Comparison of ENCODE assay signal across 24 cellular contexts in the genomic region with DNA sequence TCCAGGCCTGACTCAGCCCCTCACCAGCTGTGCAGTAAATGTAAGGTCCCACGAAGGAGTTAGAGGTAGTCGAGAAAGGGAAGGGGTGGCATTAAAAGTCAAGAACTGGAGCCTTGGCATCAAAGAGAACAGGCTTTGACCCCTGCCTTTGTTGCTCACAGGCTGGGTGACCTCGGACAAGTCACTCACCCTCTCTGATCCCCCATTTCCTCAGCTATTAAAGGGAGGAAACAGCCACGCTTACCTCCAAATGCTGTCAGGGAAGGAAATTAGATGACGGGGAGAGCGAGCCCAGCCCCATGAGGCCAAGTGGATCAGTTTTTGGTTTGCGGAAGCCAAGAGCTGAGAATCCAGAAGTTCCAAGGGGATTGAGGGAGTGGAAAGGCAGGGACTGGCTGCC. TPM values are rescaled to one million over a fixed set of nuclear protein-coding genes. Genes with fewer than 3 reads are reported as not detected.
DNase-seq lines count a peak whose midpoint lies in the region; ATAC-seq, FAIRE-seq and TF ChIP-seq lines count a peak whose summit lies in the region.
"Had no signal": no experiment of that assay in that cellular context is flagged by ENCODE, and none has a peak within 500 bp of the region (broad histone marks: within the 10 kb centered on the region; RNA-seq: fewer than 3 reads in every experiment).

No MANE protein-coding gene starts in this region.

- TF ChIP-seq EP300 in HepG2 (IDR thresholded peaks at IDR 0.05; ENCODE audit: low read depth in 2 of 2, low read length in 2 of 2) (no peak), HepG2 (CRISPR knock-in tag; IDR thresholded peaks at IDR 0.05; ENCODE audit: borderline replicate concordance) (no peak), K562 (IDR thresholded peaks at IDR 0.05; ENCODE audit: low read length) (no peak)

- H3K79me2 ChIP-seq in HepG2 (ENCODE audit: insufficient read depth, low read length) (no peaks in the 10 kb centered on the region), K562 (ENCODE audit: control insufficient read depth, insufficient read depth, low read length) (no peaks in the 10 kb centered on the region), smooth muscle cell (ENCODE audit: low read depth) (no peaks in the 10 kb centered on the region)

- H3K9me1 ChIP-seq in K562 (ENCODE audit: control insufficient read depth, insufficient read depth, low read length), result no peaks in the 10 kb centered on the region

- POLR2A ChIA-PET in HepG2 (lab: Yijun Ruan, JAX), result no interaction called here
- POLR2A ChIA-PET in HEK293 (lab: Yijun Ruan, JAX), result no interaction called here
- POLR2A ChIA-PET in K562 (lab: Yijun Ruan, JAX), result interaction anchor here (0.6 to 1.0 kb wide), 5 partner anchors 11 to 834 kb away, joined by 3 to 7 read pairs (median 3); no protein-coding TSS in a partner anchor

- H3K4me2 ChIP-seq in HepG2 (ENCODE audit: low read depth, low read length) (no peak overlapping the region), K562 (ENCODE audit: insufficient read depth, low read length) (no peak overlapping the region), smooth muscle cell (no peak overlapping the region)
- H3K4me2 ChIP-seq: BLaER1 treated with 17β-estradiol and CSF1 and Interleukin-3, amounts not matched to agents 10 nM and 100 nM had no signal

- no peak for FAIRE-seq in HepG2 (lab: Jason Lieb, UNC)
- no peak for FAIRE-seq in K562 (lab: Jason Lieb, UNC)
- FAIRE-seq: A204.1, D721Med, G401.6, GM19239 had no signal

- TF ChIP-seq POLR2A in HepG2 (IDR thresholded peaks at IDR 0.05; ENCODE audit: insufficient read depth in 1 of 2, low read depth in 2 of 2, low read length in 2 of 2) (no peak), right lobe of liver (IDR thresholded peaks at IDR 0.05) (no peak), K562 (conservative IDR thresholded peaks at IDR 0.05) (no peak), spleen (IDR thresholded peaks at IDR 0.05) (no peak)

- no peaks in the 10 kb centered on the region for H3F3A ChIP-seq in smooth muscle cell (ENCODE audit: low read depth)

- H3K4me1 ChIP-seq in HepG2 (ENCODE audit: insufficient read depth, low read length), result no peaks in the 10 kb centered on the region
- peaks cover 0 to 9% (median 2%) of the 10 kb centered on the region in 4 donors for H3K4me1 ChIP-seq in right lobe of liver
- H3K4me1 ChIP-seq in HEK293 (ENCODE audit: control insufficient read depth, insufficient read depth, low read length), result no peaks in the 10 kb centered on the region
- no peaks in the 10 kb centered on the region for H3K4me1 ChIP-seq in K562 (replicated peaks in 1 of 2; ENCODE audit: control insufficient read depth in 2 of 2, insufficient read depth in 2 of 2, low read length in 2 of 2)
- peaks cover 0 to 15% (median 2%) of the 10 kb centered on the region in 6 donors for H3K4me1 ChIP-seq in spleen
- H3K4me1 ChIP-seq in smooth muscle cell (ENCODE audit: low read depth), result no peaks in the 10 kb centered on the region
- H3K4me1 ChIP-seq: Caco-2 had no signal

- 18% methylated on average over 7 of the region's 7 CpGs for WGBS in HepG2 (ENCODE audit: low lambda C conversion rate)
- WGBS in right lobe of liver (ENCODE audit: insufficient coverage, low coverage, low lambda C conversion rate, missing lambda C conversion rate), result 47% methylated on average over 6 of the region's 7 CpGs
- whole genome bisulfite sequencing in K562 (ENCODE audit: insufficient coverage, low coverage, missing lambda C conversion rate), result 11% methylated on average over 7 of the region's 7 CpGs
- WGBS in spleen, 5 donors, result 48 to 62% (median 55%) methylated on average over 7 of the region's 7 CpGs
- WGBS in smooth muscle cell (ENCODE audit: low lambda C conversion rate), result 80% methylated on average over 7 of the region's 7 CpGs

- H2AFZ ChIP-seq in HepG2 (ENCODE audit: low read length) (no peak overlapping the region), K562 (ENCODE audit: low read depth, low read length) (no peak overlapping the region), smooth muscle cell (ENCODE audit: low read depth) (no peak overlapping the region)

- H3K27me3 ChIP-seq in HepG2 (ENCODE audit: control insufficient read depth in 1 of 2, insufficient read depth in 2 of 2, low read length in 2 of 2) (peaks cover 0 to 11% of the 10 kb centered on the region in 2 experiments; a peak in 3 of 5 replicates), right lobe of liver (no peaks in the 10 kb centered on the region), K562 (ENCODE audit: control insufficient read depth in 2 of 2, insufficient read depth in 2 of 2, low read length in 2 of 2) (peaks cover 0 to 21% of the 10 kb centered on the region in 2 experiments; a peak in 2 of 5 replicates), spleen (replicated peaks in 1 of 7) (peaks cover 0 to 96% (median 7%) of the 10 kb centered on the region in 7 donors), smooth muscle cell (ENCODE audit: low read depth) (peaks cover 53% of the 10 kb centered on the region)

- no peak for TF ChIP-seq CTCF in HepG2 (CRISPR knock-in tag; IDR thresholded peaks at IDR 0.05)
- TF ChIP-seq CTCF in right lobe of liver (IDR thresholded peaks at IDR 0.05), result no peak
- TF ChIP-seq CTCF in HEK293 (tag by site-specific recombination; IDR thresholded peaks at IDR 0.05), result no peak
- TF ChIP-seq CTCF in K562 (IDR thresholded peaks at IDR 0.05 in 2 of 3, conservative IDR thresholded peaks at IDR 0.05 in 1 of 3; ENCODE audit: insufficient read depth in 2 of 3, low read depth in 1 of 3, low read length in 3 of 3), result no peak
- TF ChIP-seq CTCF in spleen (IDR thresholded peaks at IDR 0.05 in 8 of 11, conservative IDR thresholded peaks at IDR 0.05 in 3 of 11), result no peak
- TF ChIP-seq CTCF in smooth muscle cell (IDR thresholded peaks at IDR 0.05; ENCODE audit: borderline replicate concordance, insufficient read depth, poor library complexity, severe bottlenecking), result no peak

- DNase-seq in HepG2 (ENCODE audit: low spot score) (no peak), right lobe of liver (no peak), K562 (ENCODE audit: extremely low read depth in 1 of 4, low spot score in 3 of 4) (no peak), spleen (peak; percentile 13), OCI-M1 (lab: John Stamatoyannopoulos, UW) (no peak), smooth muscle cell (lab: John Stamatoyannopoulos, UW; ENCODE audit: unreplicated experiment) (no peak), substantia nigra (lab: John Stamatoyannopoulos, UW) (no peak)
- DNase-seq: 8988T; AML-193; Caco-2; Calu3; CD4-positive, alpha-beta T cell; CD8-positive, alpha-beta T cell; DMS79 treated with DMSO at 0.1 percent for 48 hours; GF-D8 had no signal

- BruUV-seq in HepG2 (replicated peaks; lab: Mats Ljungman, UMichigan) (no TSS peak), K562 (replicated peaks; lab: Mats Ljungman, UMichigan) (no TSS peak)

- H3K9me3 ChIP-seq in HepG2 (ENCODE audit: low read length), result no peaks in the 10 kb centered on the region
- H3K9me3 ChIP-seq in right lobe of liver, result no peaks in the 10 kb centered on the region
- no peaks in the 10 kb centered on the region for H3K9me3 ChIP-seq in HEK293 (ENCODE audit: control insufficient read depth, insufficient read depth, low read depth, low read length)
- no peaks in the 10 kb centered on the region for H3K9me3 ChIP-seq in K562 (replicated peaks; ENCODE audit: control insufficient read depth, insufficient read depth, low read depth, low read length)
- no peaks in the 10 kb centered on the region for H3K9me3 ChIP-seq in spleen
- no peaks in the 10 kb centered on the region for H3K9me3 ChIP-seq in smooth muscle cell (replicated peaks; ENCODE audit: low read depth)
- H3K9me3 ChIP-seq: BLaER1 treated with 17β-estradiol and CSF1 and Interleukin-3, amounts not matched to agents 10 nM and 100 nM; Caco-2 had no signal

- H4K20me1 ChIP-seq in HepG2 (ENCODE audit: insufficient read depth, low read length), result no peaks in the 10 kb centered on the region
- no peaks in the 10 kb centered on the region for H4K20me1 ChIP-seq in K562 (replicated peaks; ENCODE audit: control insufficient read depth, insufficient read depth, low read length)
- H4K20me1 ChIP-seq in smooth muscle cell (ENCODE audit: low read depth), result no peaks in the 10 kb centered on the region
- H4K20me1 ChIP-seq: BLaER1 treated with 17β-estradiol and CSF1 and Interleukin-3, amounts not matched to agents 10 nM and 100 nM had no signal

- H3K9ac ChIP-seq in HepG2 (ENCODE audit: insufficient read depth, low read depth, low read length) (no peak overlapping the region), K562 (ENCODE audit: insufficient read depth in 1 of 2, low read depth in 2 of 2, low read length in 2 of 2) (no peak overlapping the region), smooth muscle cell (ENCODE audit: low read depth) (no peak overlapping the region)
- H3K9ac ChIP-seq: BLaER1 treated with 17β-estradiol and CSF1 and Interleukin-3, amounts not matched to agents 10 nM and 100 nM had no signal

- in situ Hi-C loops in HepG2 (cut with HindIII; ENCODE audit: extremely low pct_ligation_motif_present, low pct_unique_long_range_greater_than_20kb) (loop anchor here (5.0 kb wide), 1 partner anchor 272 kb away; no protein-coding TSS in a partner anchor), K562 (cut with MboI) (no loop called here)

- H3K36me3 ChIP-seq in HepG2 (replicated peaks in 1 of 2; ENCODE audit: control insufficient read depth in 1 of 2, insufficient read depth in 2 of 2, low read length in 2 of 2) (no peaks in the 10 kb centered on the region), right lobe of liver (no peaks in the 10 kb centered on the region), HEK293 (ENCODE audit: control insufficient read depth in 2 of 2, insufficient read depth in 1 of 2, low read length in 2 of 2) (no peaks in the 10 kb centered on the region), K562 (ENCODE audit: control insufficient read depth, insufficient read depth, low read length) (no peaks in the 10 kb centered on the region), spleen (no peaks in the 10 kb centered on the region), smooth muscle cell (ENCODE audit: low read depth) (no peaks in the 10 kb centered on the region)
- H3K36me3 ChIP-seq: BLaER1 treated with 17β-estradiol and CSF1 and Interleukin-3, amounts not matched to agents 10 nM and 100 nM had no signal

- TF ChIP-seq RAD21 in HepG2 (CRISPR knock-in tag; IDR thresholded peaks at IDR 0.05) (no peak), K562 (CRISPR knock-in tag; conservative IDR thresholded peaks at IDR 0.05 in 1 of 2, IDR thresholded peaks at IDR 0.05 in 1 of 2) (no peak)

- CTCF ChIA-PET in HepG2 (lab: Yijun Ruan, JAX; ENCODE audit: low intra/inter-chr PET ratio, low total read pairs), result interaction anchor here (2.0 kb wide), 1 partner anchor 274 kb away, joined by 12 read pairs; no protein-coding TSS in a partner anchor
- CTCF ChIA-PET in HEK293 (lab: Yijun Ruan, JAX), result interaction anchor here (1.0 to 10.0 kb wide), 6 partner anchors 13 to 276 kb away, joined by 3 to 105 read pairs (median 4); no protein-coding TSS in a partner anchor
- CTCF ChIA-PET in K562 (lab: Yijun Ruan, JAX; ENCODE audit: low intra/inter-chr PET ratio), result interaction anchor here (0.7 to 1.6 kb wide), 2 partner anchors 168 to 274 kb away, joined by 4 to 5 read pairs; no protein-coding TSS in a partner anchor

- no peak overlapping the region for H3K27ac ChIP-seq in HepG2 (ENCODE audit: extremely low read length, insufficient read depth, low read length)
- no peak overlapping the region for H3K27ac ChIP-seq in right lobe of liver
- no peak overlapping the region for H3K27ac ChIP-seq in HEK293 (ENCODE audit: extremely low read depth, low read depth, low read length)
- no peak overlapping the region for H3K27ac ChIP-seq in K562 (ENCODE audit: extremely low read depth, low read depth, low read length)
- H3K27ac ChIP-seq in spleen, result no peak overlapping the region
- no peak overlapping the region for H3K27ac ChIP-seq in smooth muscle cell (ENCODE audit: low read depth)
- H3K27ac ChIP-seq in substantia nigra (ENCODE audit: low read depth, low read length, poor library complexity, severe bottlenecking), result no peak overlapping the region
- H3K27ac ChIP-seq: BLaER1 treated with 17β-estradiol and CSF1 and Interleukin-3, amounts not matched to agents 10 nM and 100 nM; C4-2B had no signal

- ATAC-seq in HepG2, result no peak
- ATAC-seq in right lobe of liver, result no peak
- no peak for ATAC-seq in K562
- ATAC-seq: CD8-positive, alpha-beta T cell had no signal

- H3K4me3 ChIP-seq in HepG2 (replicated peaks in 1 of 3; ENCODE audit: insufficient read depth in 1 of 3, low read depth in 2 of 3, low read length in 3 of 3), result no peak overlapping the region
- no peak overlapping the region for H3K4me3 ChIP-seq in right lobe of liver
- no peak overlapping the region for H3K4me3 ChIP-seq in HEK293 (ENCODE audit: low read depth, low read length)
- no peak overlapping the region for H3K4me3 ChIP-seq in K562
- H3K4me3 ChIP-seq in spleen, result no peak overlapping the region
- H3K4me3 ChIP-seq in smooth muscle cell, result no peak overlapping the region
- H3K4me3 ChIP-seq: BLaER1 treated with 17β-estradiol and CSF1 and Interleukin-3, amounts not matched to agents 10 nM and 100 nM had no signal

- intact Hi-C loops in HepG2 (cut with micrococcal nuclease; ENCODE audit: unreplicated experiment) (no loop called here), right lobe of liver (cut with DNase I) (loop anchor here (5.0 to 10.0 kb wide), 3 partner anchors 140 to 282 kb away; no protein-coding TSS in a partner anchor), K562 (cut with micrococcal nuclease) (loop anchor here (10.0 kb wide), 1 partner anchor 160 kb away; no protein-coding TSS in a partner anchor), spleen (cut with DNase I; ENCODE audit: low total_unique reads) (loop anchor here (10.0 kb wide), 1 partner anchor 150 kb away; no protein-coding TSS in a partner anchor)

RNA-seq across cellular contexts. Expression of gene CUX2, which starts 8.7 kb away (rescaled TPM):
- total RNA-seq in HepG2 (2016; rRNA removed; fragmentation: Illumina TruSeq; extraction: Trizol), result not detected in 2 replicates
- not detected in 2 replicates for total RNA-seq in HepG2 (2016; cell fraction: cytosol; rRNA removed; fragmentation: Illumina TruSeq; extraction: Trizol; ENCODE audit: low read depth)
- total RNA-seq in HepG2 (2016; cell fraction: insoluble cytoplasmic fraction; rRNA removed; fragmentation: Illumina TruSeq; extraction: Trizol), result not detected in 2 replicates
- total RNA-seq in HepG2 (2016; cell fraction: membrane; rRNA removed; fragmentation: Illumina TruSeq; extraction: Trizol), result not detected in 2 replicates
- not detected in 2 replicates for total RNA-seq in HepG2 (2016; cell fraction: nucleus; rRNA removed; fragmentation: Illumina TruSeq; extraction: Trizol)
- polyA plus RNA-seq in HepG2 (2011; rRNA removed), result not detected in 2 replicates
- polyA plus RNA-seq in HepG2 (2011; cell fraction: cytosol; rRNA removed), result not detected in 2 replicates
- polyA plus RNA-seq in HepG2 (2011; cell fraction: nucleus; rRNA removed), result not detected in 2 replicates
- polyA plus RNA-seq in HepG2 (2012), result not detected in 2 replicates
- not detected in 2 replicates for polyA plus RNA-seq in HepG2 (2016; cell fraction: cytosol; fragmentation: Illumina TruSeq; extraction: Trizol; ENCODE audit: low read depth)
- not detected in 2 replicates for polyA plus RNA-seq in HepG2 (2016; cell fraction: insoluble cytoplasmic fraction; fragmentation: Illumina TruSeq; extraction: Trizol; ENCODE audit: low read depth)
- not detected in 2 replicates for polyA plus RNA-seq in HepG2 (2016; cell fraction: membrane; fragmentation: Illumina TruSeq; extraction: Trizol; ENCODE audit: low read depth)
- not detected in 2 replicates for polyA plus RNA-seq in HepG2 (2016; cell fraction: nucleus; fragmentation: Illumina TruSeq; extraction: Trizol; ENCODE audit: insufficient read depth, low read depth)
- polyA minus RNA-seq in HepG2 (2011; rRNA and poly(A)+ RNA removed; ENCODE audit: low replicate concordance), result not detected in 2 replicates
- polyA minus RNA-seq in HepG2 (2011; cell fraction: cytosol; rRNA and poly(A)+ RNA removed), result not detected in 2 replicates
- polyA minus RNA-seq in HepG2 (2011; cell fraction: nucleus; rRNA and poly(A)+ RNA removed), result not detected in 2 replicates
- 10 to 100 TPM in 5 of 6 experiments, 1 to 10 TPM in 1; 7.2 to 50.5 (median 16.7) TPM for total RNA-seq in right lobe of liver
- total RNA-seq in K562 (2011; cell fraction: chromatin; rRNA removed; ENCODE audit: low replicate concordance), result not detected in 2 replicates
- total RNA-seq in K562 (2011; cell fraction: nucleolus; rRNA removed), result not detected in 2 replicates
- not detected in 2 replicates for total RNA-seq in K562 (2011; cell fraction: nucleoplasm; rRNA removed)
- not detected in 2 replicates for total RNA-seq in K562 (2014; rRNA removed)
- total RNA-seq in K562 (2014; rRNA removed; fragmentation: Illumina TruSeq; extraction: Trizol), result not detected in 2 replicates
- total RNA-seq in K562 (2015; rRNA removed; fragmentation: Illumina TruSeq; extraction: Trizol), result not detected in 2 replicates
- not detected in 2 replicates for total RNA-seq in K562 (2021)
- polyA plus RNA-seq in K562 (2011; rRNA removed), result not detected in 2 replicates
- polyA plus RNA-seq in K562 (2011; cell fraction: cytosol; rRNA removed), result not detected in 2 replicates
- polyA plus RNA-seq in K562 (2011; cell fraction: nucleus; rRNA removed), result not detected in 2 replicates
- not detected in 2 replicates for polyA plus RNA-seq in K562 (2012)
- polyA plus RNA-seq in K562 (2014; fragmentation: Illumina TruSeq; extraction: Trizol), result not detected in 2 replicates
- not detected for polyA plus RNA-seq in K562 (2014; fragmentation: Nextera tagmentation; extraction: Ambion mirVana)
- not detected in 2 replicates for polyA plus RNA-seq in K562 (2014; rRNA removed)
- polyA minus RNA-seq in K562 (2011; rRNA and poly(A)+ RNA removed), result not detected in 2 replicates
- polyA minus RNA-seq in K562 (2011; cell fraction: cytosol; rRNA and poly(A)+ RNA removed), result not detected in 2 replicates
- polyA minus RNA-seq in K562 (2011; cell fraction: nucleus; rRNA and poly(A)+ RNA removed), result not detected in 2 replicates
- total RNA-seq in spleen, result under 1 TPM in 5 of 7 donors, not detected in 2; 0.06 to 0.44 (median 0.09) TPM
- polyA plus RNA-seq in spleen, result under 1 TPM; under 0.01 to 0.07 (median 0.05) TPM
- total RNA-seq in smooth muscle cell, result not detected in 2 replicates
- not detected in 2 replicates for polyA plus RNA-seq in smooth muscle cell
- total RNA-seq: B cell, Caco-2, Calu3 had no signal
- polyA plus RNA-seq: BJ had no signal

Comparison
In these comparisons a context has a peak if more than half of its experiments do, and no peak if none do; other contexts are left out.
1. Of the 241 proteins assayed by ChIP-seq in both HepG2 and K562: peak only in HepG2: none; only in K562: ZFP36; in both: none; in neither: 240.